Comparison of ENCODE assay signal across 19 cellular contexts in the genomic region with DNA sequence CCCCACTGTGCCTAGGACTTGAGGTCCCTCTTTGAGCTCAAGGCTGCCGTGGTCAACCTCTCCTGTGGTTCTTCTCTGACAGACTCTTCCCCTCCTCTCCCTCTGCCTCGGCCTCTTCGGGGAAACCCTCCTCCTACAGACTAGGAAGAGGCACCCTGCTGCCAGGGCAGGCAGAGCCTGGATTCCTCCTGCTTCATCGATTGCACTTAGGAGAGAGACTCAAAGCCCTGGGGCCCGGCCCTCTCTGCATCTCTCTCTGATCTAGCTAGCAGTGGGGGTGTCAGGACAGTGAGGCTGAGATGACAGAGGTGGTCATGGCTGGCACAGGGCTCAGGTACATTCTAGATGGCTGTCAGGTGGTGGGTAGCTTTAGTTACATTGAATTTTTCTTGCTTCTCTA.
"Had no signal": no experiment of that assay in that cellular context is flagged by ENCODE, and none has a peak within 500 bp of the region (broad histone marks: within the 10 kb centered on the region; RNA-seq: fewer than 3 reads in every experiment).

No MANE protein-coding gene starts in this region.

- H3K27ac ChIP-seq: cardiac muscle cell, epithelial cell of prostate, heart left ventricle, prostate gland, spleen, tibial nerve, uterus, WERI-Rb-1 had no signal

- H3K36me3 ChIP-seq: cardiac muscle cell, prostate gland, uterus had no signal

- H3K4me1 ChIP-seq: prostate gland, uterus had no signal

- H3K4me1 Mint-ChIP-seq: activated naive CD8-positive, alpha-beta T cell treated with anti-CD3 and anti-CD28 coated beads, Interleukin-2, amount 50 U/mL, for 24 hours; naive thymus-derived CD4-positive, alpha-beta T cell; T-cell had no signal

- H3K9me3 ChIP-seq: heart left ventricle, prostate gland, spleen, tibial nerve, uterus had no signal

- ATAC-seq: activated naive CD8-positive, alpha-beta T cell treated with anti-CD3 and anti-CD28 coated beads, Interleukin-2, amount 50 U/mL, for 24 hours; activated T-cell treated with anti-CD3 and anti-CD28 coated beads, Interleukin-2, amount 50 U/mL, for 72 hours; heart left ventricle; left colon; naive thymus-derived CD4-positive, alpha-beta T cell; T-cell had no signal

- H3K27me3 Mint-ChIP-seq: activated naive CD8-positive, alpha-beta T cell treated with anti-CD3 and anti-CD28 coated beads, Interleukin-2, amount 50 U/mL, for 24 hours had no signal

- H3K4me3 Mint-ChIP-seq: activated naive CD8-positive, alpha-beta T cell treated with anti-CD3 and anti-CD28 coated beads, Interleukin-2, amount 50 U/mL, for 24 hours; activated T-cell treated with anti-CD3 and anti-CD28 coated beads, Interleukin-2, amount 50 U/mL, for 72 hours; naive thymus-derived CD4-positive, alpha-beta T cell; stimulated activated naive CD8-positive, alpha-beta T cell treated with anti-CD3 and anti-CD28 coated beads, Interleukin-15, Interleukin-2, amounts not matched to agents 100 ng/mL and 50 ng/mL, for 24 hours; T-cell had no signal

- H3K27ac Mint-ChIP-seq: activated naive CD8-positive, alpha-beta T cell treated with anti-CD3 and anti-CD28 coated beads, Interleukin-2, amount 50 U/mL, for 24 hours; activated T-cell treated with anti-CD3 and anti-CD28 coated beads, Interleukin-2, amount 50 U/mL, for 72 hours; naive thymus-derived CD4-positive, alpha-beta T cell; stimulated activated naive CD8-positive, alpha-beta T cell treated with anti-CD3 and anti-CD28 coated beads, Interleukin-15, Interleukin-2, amounts not matched to agents 100 ng/mL and 50 ng/mL, for 24 hours; T-cell had no signal

- H3K4me3 ChIP-seq: cardiac muscle cell, heart left ventricle, lung, prostate gland, spleen, tibial nerve, uterus had no signal

- DNase-seq: activated effector memory CD4-positive, alpha-beta T cell treated with anti-CD3 and anti-CD28 coated beads, Interleukin-2, amount 50 U/mL, for 16 hours; activated naive CD4-positive, alpha-beta T cell treated with anti-CD3 and anti-CD28 coated beads, Interleukin-2, amount 50 U/mL, for 16 hours; activated naive CD8-positive, alpha-beta T cell treated with anti-CD3 and anti-CD28 coated beads, Interleukin-2, amount 50 U/mL, for 24 hours; activated T-cell treated with anti-CD3 and anti-CD28 coated beads, Interleukin-2, amount 50 U/mL, for 72 hours; heart left ventricle; left colon; naive thymus-derived CD4-positive, alpha-beta T cell; spleen; stimulated activated CD4-positive, alpha-beta T cell treated with anti-CD3 and anti-CD28 coated beads, Interleukin-4, amount 100 ng/mL, for 4 hours; substantia nigra; T-cell; uterus had no signal

- H3K9me3 Mint-ChIP-seq: activated naive CD8-positive, alpha-beta T cell treated with anti-CD3 and anti-CD28 coated beads, Interleukin-2, amount 50 U/mL, for 24 hours; activated T-cell treated with anti-CD3 and anti-CD28 coated beads, Interleukin-2, amount 50 U/mL, for 72 hours; naive thymus-derived CD4-positive, alpha-beta T cell; stimulated activated naive CD8-positive, alpha-beta T cell treated with anti-CD3 and anti-CD28 coated beads, Interleukin-15, Interleukin-2, amounts not matched to agents 100 ng/mL and 50 ng/mL, for 24 hours; T-cell had no signal

- H3K36me3 Mint-ChIP-seq: naive thymus-derived CD4-positive, alpha-beta T cell; T-cell had no signal

- H3K27me3 ChIP-seq: cardiac muscle cell, heart left ventricle, tibial nerve, uterus had no signal
